ENCODE assay signal across 9 cellular contexts in genomic region chr3:174302746-174303315, GRCh38.
"Had no signal": no experiment of that assay in that cellular context is flagged by ENCODE, and none has a peak within 500 bp of the region (broad histone marks: within the 10 kb centered on the region; RNA-seq: fewer than 3 reads in every experiment).

No MANE protein-coding gene starts in this region.

- H2AFZ ChIP-seq: GM23248 had no signal

- H3K4me3 Mint-ChIP-seq: HFFc6 had no signal

- DNase-seq: GM23248, H7, HCEC 1CT, HFFc6, IMR-90, KG1 had no signal

- H3K27ac Mint-ChIP-seq: HFFc6 had no signal

- FAIRE-seq: HTR-8/SVneo, K562 had no signal

- H3K9me3 Mint-ChIP-seq: HFFc6 had no signal

- ATAC-seq: K562 had no signal

- H3K27ac ChIP-seq: GM23248, HL-60 had no signal

- H3K4me3 ChIP-seq: GM23248, K562 had no signal

- H3K9ac ChIP-seq: GM23248 had no signal
